ENCODE assay signal across 15 cellular contexts in genomic region chr6:49949062-49949461, GRCh38. TPM values are rescaled to one million over a fixed set of nuclear protein-coding genes. Genes with fewer than 3 reads are reported as not detected.
A peak's percentile ranks its signal among the peaks of the same experiment; 100 is the strongest.
DNase-seq lines count a peak whose midpoint lies in the region; TF ChIP-seq lines count a peak whose summit lies in the region.
"Had no signal": no experiment of that assay in that cellular context is flagged by ENCODE, and none has a peak within 500 bp of the region (broad histone marks: within the 10 kb centered on the region; RNA-seq: fewer than 3 reads in every experiment).

No MANE protein-coding gene starts in this region.

- H2BK15ac ChIP-seq in mesenchymal stem cell (ENCODE audit: low read depth, poor library complexity, severe bottlenecking): no peak overlapping the region

- peak overlapping the region; percentile 29; the same call in 1 of the 2 replicates for H3K9ac ChIP-seq in ES-I3 (ENCODE audit: low read depth, low read length)
- H3K9ac ChIP-seq in endodermal cell (ENCODE audit: extremely low read depth, low read length, poor library complexity, severe bottlenecking): no peak overlapping the region
- H3K9ac ChIP-seq in mesenchymal stem cell (ENCODE audit: low read length): no peak overlapping the region

- WGBS in endodermal cell (ENCODE audit: insufficient coverage in 1 of 2, insufficient read length in 1 of 2), 2 experiments: 96 to 100% methylated on average over 1 to 4 of the region's 4 CpGs
- 84% methylated on average over 4 of the region's 4 CpGs for whole genome bisulfite sequencing in mesenchymal stem cell

- H3K9me3 Mint-ChIP-seq in endodermal cell: peaks cover 4% of the 10 kb centered on the region
- peaks cover 7% of the 10 kb centered on the region for H3K9me3 Mint-ChIP-seq in progenitor cell of endocrine pancreas (ENCODE audit: low read depth)

- H3K27me3 Mint-ChIP-seq in endodermal cell (ENCODE audit: insufficient read depth): peaks cover 4% of the 10 kb centered on the region
- no peaks in the 10 kb centered on the region for H3K27me3 Mint-ChIP-seq in progenitor cell of endocrine pancreas

- H3K4me3 ChIP-seq in PC-9 (peak overlapping the region; percentile 45; the same call in 1 of the 2 replicates), endodermal cell (ENCODE audit: low read length) (no peak overlapping the region), mesenchymal stem cell (ENCODE audit: insufficient read depth in 1 of 2, low read depth in 1 of 2, low read length in 2 of 2) (no peak overlapping the region)
- H3K4me3 ChIP-seq: HAP-1 had no signal

- no peak overlapping the region for H3K4ac ChIP-seq in mesenchymal stem cell (ENCODE audit: low read depth in 1 of 2, low read length in 2 of 2)

- H3K9me2 ChIP-seq in PC-9 (ENCODE audit: insufficient read depth): no peaks in the 10 kb centered on the region

- no peak overlapping the region for H3K27ac Mint-ChIP-seq in endodermal cell
- H3K27ac Mint-ChIP-seq in progenitor cell of endocrine pancreas: no peak overlapping the region

- H3K4me1 ChIP-seq in ES-I3 (ENCODE audit: insufficient read depth, low read length) (no peaks in the 10 kb centered on the region), PC-9 (replicated peaks; ENCODE audit: insufficient read depth) (no peaks in the 10 kb centered on the region), endodermal cell (ENCODE audit: control insufficient read depth, insufficient read depth, low read length) (no peaks in the 10 kb centered on the region), mesenchymal stem cell (ENCODE audit: control insufficient read depth, insufficient read depth, low read depth, low read length) (no peaks in the 10 kb centered on the region)
- H3K4me1 ChIP-seq: BE2C, HAP-1 had no signal

- CTCF ChIA-PET in PC-9 (lab: Charles Lee): no interaction called here

- no peak overlapping the region for H3K14ac ChIP-seq in mesenchymal stem cell (ENCODE audit: low read length in 2 of 2)

- no peak overlapping the region for H2AK5ac ChIP-seq in mesenchymal stem cell (ENCODE audit: low read length, severe bottlenecking)

- H3K4me2 ChIP-seq in PC-9 (peak overlapping the region; percentile 60), mesenchymal stem cell (ENCODE audit: low read length, poor library complexity, severe bottlenecking) (no peak overlapping the region)

- no peak overlapping the region for H3K18ac ChIP-seq in mesenchymal stem cell (ENCODE audit: low read depth in 1 of 2, low read length in 2 of 2)

- BruUV-seq in PC-9 (replicated peaks; lab: Mats Ljungman, UMichigan): no TSS peak

- no peak for DNase-seq in PC-9
- no peak for DNase-seq in endodermal cell
- no peak for DNase-seq in progenitor cell of endocrine pancreas (ENCODE audit: low spot score, unreplicated experiment)
- DNase-seq in NCI-H1048 (lab: John Stamatoyannopoulos, UW): no peak
- no peak for DNase-seq in mesenchymal stem cell
- no peak for DNase-seq in retina
- DNase-seq in NCI-H2196 treated with DMSO at 0.1 percent for 48 hours (lab: John Stamatoyannopoulos, UW; ENCODE audit: unreplicated experiment): no peak
- DNase-seq: BE2C, DMS53, KBM-7 had no signal

- POLR2A ChIA-PET in PC-9 (lab: Charles Lee; ENCODE audit: unreplicated experiment): no interaction called here

- H3K36me3 ChIP-seq in ES-I3 (ENCODE audit: insufficient read depth, low read length): no peaks in the 10 kb centered on the region
- H3K36me3 ChIP-seq in PC-9 (ENCODE audit: low read depth): no peaks in the 10 kb centered on the region
- H3K36me3 ChIP-seq in endodermal cell (ENCODE audit: control insufficient read depth, insufficient read depth, low read length): no peaks in the 10 kb centered on the region
- H3K36me3 ChIP-seq in mesenchymal stem cell (ENCODE audit: control insufficient read depth in 1 of 2, insufficient read depth in 2 of 2, low read depth in 1 of 2, low read length in 2 of 2): no peaks in the 10 kb centered on the region
- H3K36me3 ChIP-seq: BE2C, HAP-1 had no signal

- intact Hi-C loops in PC-9 (cut with micrococcal nuclease; ENCODE audit: unreplicated experiment): no loop called here

- H3K27me3 ChIP-seq in PC-9 (ENCODE audit: insufficient read depth, low read depth): no peaks in the 10 kb centered on the region
- no peaks in the 10 kb centered on the region for H3K27me3 ChIP-seq in endodermal cell (ENCODE audit: control insufficient read depth, insufficient read depth, low read length, poor library complexity, severe bottlenecking)
- H3K27me3 ChIP-seq in mesenchymal stem cell (ENCODE audit: control insufficient read depth in 1 of 2, insufficient read depth in 1 of 2, low read length in 2 of 2): no peaks in the 10 kb centered on the region
- H3K27me3 ChIP-seq: BE2C had no signal

- H3K79me1 ChIP-seq in mesenchymal stem cell (replicated peaks; ENCODE audit: low read length, poor library complexity, severe bottlenecking): no peaks in the 10 kb centered on the region

- no peak overlapping the region for H2BK12ac ChIP-seq in mesenchymal stem cell (ENCODE audit: low read length in 2 of 2)

- H2BK120ac ChIP-seq in mesenchymal stem cell (ENCODE audit: low read depth, low read length): no peak overlapping the region

- no peak overlapping the region for H3K27ac ChIP-seq in PC-9
- H3K27ac ChIP-seq in endodermal cell (ENCODE audit: low read depth, low read length): no peak overlapping the region
- no peak overlapping the region for H3K27ac ChIP-seq in mesenchymal stem cell (ENCODE audit: low read length, poor library complexity, severe bottlenecking)
- H3K27ac ChIP-seq: C4-2B, HL-60 had no signal

- peak overlapping the region; percentile 69 for H3K4me3 Mint-ChIP-seq in endodermal cell
- H3K4me3 Mint-ChIP-seq in progenitor cell of endocrine pancreas (ENCODE audit: low read depth): peak overlapping the region; percentile 15

- H3F3A ChIP-seq in PC-9 (ENCODE audit: insufficient read depth, low read depth): no peaks in the 10 kb centered on the region

- H3K9me3 ChIP-seq in ES-I3 (ENCODE audit: control insufficient read depth, insufficient read depth, low read length): peaks cover 6% of the 10 kb centered on the region; the same call in 1 of the 2 replicates
- H3K9me3 ChIP-seq in PC-9 (ENCODE audit: insufficient read depth, low read depth): no peaks in the 10 kb centered on the region
- H3K9me3 ChIP-seq in endodermal cell (ENCODE audit: control insufficient read depth, low read length): no peaks in the 10 kb centered on the region
- H3K9me3 ChIP-seq in mesenchymal stem cell (ENCODE audit: control insufficient read depth, low read length): peaks cover 5% of the 10 kb centered on the region
- H3K9me3 ChIP-seq: BE2C, HAP-1 had no signal

- peaks cover 3% of the 10 kb centered on the region for H3K36me3 Mint-ChIP-seq in endodermal cell (ENCODE audit: low read depth)
- H3K36me3 Mint-ChIP-seq in progenitor cell of endocrine pancreas (ENCODE audit: insufficient read depth): no peaks in the 10 kb centered on the region

- TF ChIP-seq CTCF in PC-9 (conservative IDR thresholded peaks at IDR 0.05): no peak
- no peak for TF ChIP-seq CTCF in endodermal cell (conservative IDR thresholded peaks at IDR 0.05)
- TF ChIP-seq CTCF in progenitor cell of endocrine pancreas (IDR thresholded peaks at IDR 0.05; ENCODE audit: unreplicated experiment): no peak

- H3K4me1 Mint-ChIP-seq in endodermal cell (peaks cover 6% of the 10 kb centered on the region), progenitor cell of endocrine pancreas (ENCODE audit: low read depth) (no peaks in the 10 kb centered on the region)

- no peak overlapping the region for H2BK5ac ChIP-seq in mesenchymal stem cell (ENCODE audit: low read depth, low read length, poor library complexity, severe bottlenecking)

- H2AFZ ChIP-seq in PC-9 (peak overlapping the region; percentile 55; the same call in 1 of the 2 replicates), mesenchymal stem cell (ENCODE audit: low read depth, low read length) (no peak overlapping the region)

- H3K79me2 ChIP-seq in PC-9 (ENCODE audit: low read depth): no peaks in the 10 kb centered on the region

- no peak overlapping the region for H4K8ac ChIP-seq in mesenchymal stem cell (ENCODE audit: low read length)

- no peaks in the 10 kb centered on the region for H4K20me1 ChIP-seq in PC-9 (ENCODE audit: insufficient read depth)

- H3K23ac ChIP-seq in mesenchymal stem cell (ENCODE audit: low read length in 2 of 2): no peak overlapping the region

- no peak overlapping the region for H4K91ac ChIP-seq in mesenchymal stem cell (ENCODE audit: low read length)

RNA-seq across cellular contexts. Expression of gene DEFB114, which starts 14.9 kb away (rescaled TPM):
- not detected in 2 replicates for total RNA-seq in PC-9 (2021)
- total RNA-seq in endodermal cell: not detected
- polyA plus RNA-seq in endodermal cell (2013, experiment 1 of 2): not detected
- polyA plus RNA-seq in endodermal cell (2013, experiment 2 of 2): not detected
- total RNA-seq in progenitor cell of endocrine pancreas: not detected in 2 replicates
- polyA plus RNA-seq in mesenchymal stem cell (2013, experiment 1 of 2): not detected
- not detected for polyA plus RNA-seq in mesenchymal stem cell (2013, experiment 2 of 2)
- total RNA-seq: H1 had no signal
- polyA plus RNA-seq: H1 had no signal

RNA-seq across cellular contexts. Expression of gene DEFB113, which starts 20.4 kb away (rescaled TPM):
- total RNA-seq in PC-9 (2021) (not detected in 2 replicates), endodermal cell (not detected), progenitor cell of endocrine pancreas (not detected in 2 replicates)
- not detected for polyA plus RNA-seq in endodermal cell (2013, experiment 1 of 2)
- not detected for polyA plus RNA-seq in endodermal cell (2013, experiment 2 of 2)
- polyA plus RNA-seq in mesenchymal stem cell (2013, experiment 1 of 2): not detected
- not detected for polyA plus RNA-seq in mesenchymal stem cell (2013, experiment 2 of 2)
- total RNA-seq: H1 had no signal
- polyA plus RNA-seq: H1 had no signal
